ENCODE assay signal across 1 cellular context in genomic region chr2:86003967-86004366, GRCh38.
TF ChIP-seq lines count a peak whose summit lies in the region.

No MANE protein-coding gene starts in this region.

TF ChIP-seq in SK-N-SH, 30 proteins besides CTCF, POLR2A, EP300 and RAD21 (continued from another document):
- TF ChIP-seq REST (IDR thresholded peaks at IDR 0.05; ENCODE audit: low read depth, low read length) (no peak), USF2 (IDR thresholded peaks at IDR 0.05; ENCODE audit: borderline replicate concordance, low read depth, low read length) (no peak), TAF1 (IDR thresholded peaks at IDR 0.05; ENCODE audit: borderline replicate concordance, low read depth, low read length) (no peak)
